1 cellular context compared by ENCODE assay signal in the genomic region with DNA sequence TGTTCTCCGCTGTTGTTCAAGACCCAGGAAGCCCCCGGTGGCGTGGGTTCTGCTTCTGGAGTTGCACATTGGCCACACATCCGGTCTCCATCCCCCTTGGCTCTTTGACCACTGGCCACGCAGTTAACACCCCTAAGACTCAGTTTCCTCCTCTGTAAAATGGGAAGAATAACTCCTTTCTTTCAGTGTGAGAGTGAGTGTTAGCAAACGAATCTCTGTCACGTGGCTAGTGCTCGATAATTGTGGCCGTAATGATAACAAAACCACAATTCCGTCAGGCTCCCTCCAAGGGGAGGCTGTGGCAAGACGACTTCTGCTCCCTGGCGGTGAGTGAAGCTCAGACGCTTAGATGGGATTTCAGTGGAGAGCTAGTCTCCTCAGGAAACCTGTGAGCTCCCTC.
TF ChIP-seq lines count a peak whose summit lies in the region.

No MANE protein-coding gene starts in this region.

TF ChIP-seq in GM12878, 131 proteins besides CTCF, POLR2A, EP300 and RAD21 (continued from another document):
- TF ChIP-seq EZH2 (IDR thresholded peaks at IDR 0.05; ENCODE audit: borderline replicate concordance, control insufficient read depth, low read depth, low read length) (no peak), KLF5 (IDR thresholded peaks at IDR 0.05; ENCODE audit: partially characterized antibody) (no peak), TCF7 (IDR thresholded peaks at IDR 0.05; ENCODE audit: borderline replicate concordance) (no peak), TAF1 (IDR thresholded peaks at IDR 0.05; ENCODE audit: borderline replicate concordance, low read depth, low read length) (no peak), HCFC1 (IDR thresholded peaks at IDR 0.05; ENCODE audit: low read length) (no peak), RUNX3 (IDR thresholded peaks at IDR 0.05; ENCODE audit: low read length) (no peak), CREB1 (IDR thresholded peaks at IDR 0.05; ENCODE audit: low read depth) (no peak), BMI1 (IDR thresholded peaks at IDR 0.05; ENCODE audit: borderline replicate concordance) (no peak), ZZZ3 (IDR thresholded peaks at IDR 0.05; ENCODE audit: control insufficient read depth, insufficient read length, low read depth) (no peak), ZBED1 (IDR thresholded peaks at IDR 0.05; ENCODE audit: borderline replicate concordance) (no peak), ASH2L (IDR thresholded peaks at IDR 0.05; ENCODE audit: borderline replicate concordance, low read depth) (no peak), SREBF1 (IDR thresholded peaks at IDR 0.05; ENCODE audit: low read length) (no peak)
- TF ChIP-seq, protein P1, sequence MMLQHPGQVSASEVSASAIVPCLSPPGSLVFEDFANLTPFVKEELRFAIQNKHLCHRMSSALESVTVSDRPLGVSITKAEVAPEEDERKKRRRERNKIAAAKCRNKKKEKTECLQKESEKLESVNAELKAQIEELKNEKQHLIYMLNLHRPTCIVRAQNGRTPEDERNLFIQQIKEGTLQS (IDR thresholded peaks at IDR 0.05; ENCODE audit: borderline replicate concordance, extremely low read depth, low read depth, low read length): no peak
- TF ChIP-seq, protein P2, sequence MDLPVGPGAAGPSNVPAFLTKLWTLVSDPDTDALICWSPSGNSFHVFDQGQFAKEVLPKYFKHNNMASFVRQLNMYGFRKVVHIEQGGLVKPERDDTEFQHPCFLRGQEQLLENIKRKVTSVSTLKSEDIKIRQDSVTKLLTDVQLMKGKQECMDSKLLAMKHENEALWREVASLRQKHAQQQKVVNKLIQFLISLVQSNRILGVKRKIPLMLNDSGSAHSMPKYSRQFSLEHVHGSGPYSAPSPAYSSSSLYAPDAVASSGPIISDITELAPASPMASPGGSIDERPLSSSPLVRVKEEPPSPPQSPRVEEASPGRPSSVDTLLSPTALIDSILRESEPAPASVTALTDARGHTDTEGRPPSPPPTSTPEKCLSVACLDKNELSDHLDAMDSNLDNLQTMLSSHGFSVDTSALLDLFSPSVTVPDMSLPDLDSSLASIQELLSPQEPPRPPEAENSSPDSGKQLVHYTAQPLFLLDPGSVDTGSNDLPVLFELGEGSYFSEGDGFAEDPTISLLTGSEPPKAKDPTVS (IDR thresholded peaks at IDR 0.05; ENCODE audit: low read depth, low read length): no peak
- TF ChIP-seq, protein P3, sequence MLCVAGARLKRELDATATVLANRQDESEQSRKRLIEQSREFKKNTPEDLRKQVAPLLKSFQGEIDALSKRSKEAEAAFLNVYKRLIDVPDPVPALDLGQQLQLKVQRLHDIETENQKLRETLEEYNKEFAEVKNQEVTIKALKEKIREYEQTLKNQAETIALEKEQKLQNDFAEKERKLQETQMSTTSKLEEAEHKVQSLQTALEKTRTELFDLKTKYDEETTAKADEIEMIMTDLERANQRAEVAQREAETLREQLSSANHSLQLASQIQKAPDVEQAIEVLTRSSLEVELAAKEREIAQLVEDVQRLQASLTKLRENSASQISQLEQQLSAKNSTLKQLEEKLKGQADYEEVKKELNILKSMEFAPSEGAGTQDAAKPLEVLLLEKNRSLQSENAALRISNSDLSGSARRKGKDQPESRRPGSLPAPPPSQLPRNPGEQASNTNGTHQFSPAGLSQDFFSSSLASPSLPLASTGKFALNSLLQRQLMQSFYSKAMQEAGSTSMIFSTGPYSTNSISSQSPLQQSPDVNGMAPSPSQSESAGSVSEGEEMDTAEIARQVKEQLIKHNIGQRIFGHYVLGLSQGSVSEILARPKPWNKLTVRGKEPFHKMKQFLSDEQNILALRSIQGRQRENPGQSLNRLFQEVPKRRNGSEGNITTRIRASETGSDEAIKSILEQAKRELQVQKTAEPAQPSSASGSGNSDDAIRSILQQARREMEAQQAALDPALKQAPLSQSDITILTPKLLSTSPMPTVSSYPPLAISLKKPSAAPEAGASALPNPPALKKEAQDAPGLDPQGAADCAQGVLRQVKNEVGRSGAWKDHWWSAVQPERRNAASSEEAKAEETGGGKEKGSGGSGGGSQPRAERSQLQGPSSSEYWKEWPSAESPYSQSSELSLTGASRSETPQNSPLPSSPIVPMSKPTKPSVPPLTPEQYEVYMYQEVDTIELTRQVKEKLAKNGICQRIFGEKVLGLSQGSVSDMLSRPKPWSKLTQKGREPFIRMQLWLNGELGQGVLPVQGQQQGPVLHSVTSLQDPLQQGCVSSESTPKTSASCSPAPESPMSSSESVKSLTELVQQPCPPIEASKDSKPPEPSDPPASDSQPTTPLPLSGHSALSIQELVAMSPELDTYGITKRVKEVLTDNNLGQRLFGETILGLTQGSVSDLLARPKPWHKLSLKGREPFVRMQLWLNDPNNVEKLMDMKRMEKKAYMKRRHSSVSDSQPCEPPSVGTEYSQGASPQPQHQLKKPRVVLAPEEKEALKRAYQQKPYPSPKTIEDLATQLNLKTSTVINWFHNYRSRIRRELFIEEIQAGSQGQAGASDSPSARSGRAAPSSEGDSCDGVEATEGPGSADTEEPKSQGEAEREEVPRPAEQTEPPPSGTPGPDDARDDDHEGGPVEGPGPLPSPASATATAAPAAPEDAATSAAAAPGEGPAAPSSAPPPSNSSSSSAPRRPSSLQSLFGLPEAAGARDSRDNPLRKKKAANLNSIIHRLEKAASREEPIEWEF (IDR thresholded peaks at IDR 0.05; ENCODE audit: insufficient replicate concordance, low read depth, low read length): no peak
- TF ChIP-seq, protein P4, sequence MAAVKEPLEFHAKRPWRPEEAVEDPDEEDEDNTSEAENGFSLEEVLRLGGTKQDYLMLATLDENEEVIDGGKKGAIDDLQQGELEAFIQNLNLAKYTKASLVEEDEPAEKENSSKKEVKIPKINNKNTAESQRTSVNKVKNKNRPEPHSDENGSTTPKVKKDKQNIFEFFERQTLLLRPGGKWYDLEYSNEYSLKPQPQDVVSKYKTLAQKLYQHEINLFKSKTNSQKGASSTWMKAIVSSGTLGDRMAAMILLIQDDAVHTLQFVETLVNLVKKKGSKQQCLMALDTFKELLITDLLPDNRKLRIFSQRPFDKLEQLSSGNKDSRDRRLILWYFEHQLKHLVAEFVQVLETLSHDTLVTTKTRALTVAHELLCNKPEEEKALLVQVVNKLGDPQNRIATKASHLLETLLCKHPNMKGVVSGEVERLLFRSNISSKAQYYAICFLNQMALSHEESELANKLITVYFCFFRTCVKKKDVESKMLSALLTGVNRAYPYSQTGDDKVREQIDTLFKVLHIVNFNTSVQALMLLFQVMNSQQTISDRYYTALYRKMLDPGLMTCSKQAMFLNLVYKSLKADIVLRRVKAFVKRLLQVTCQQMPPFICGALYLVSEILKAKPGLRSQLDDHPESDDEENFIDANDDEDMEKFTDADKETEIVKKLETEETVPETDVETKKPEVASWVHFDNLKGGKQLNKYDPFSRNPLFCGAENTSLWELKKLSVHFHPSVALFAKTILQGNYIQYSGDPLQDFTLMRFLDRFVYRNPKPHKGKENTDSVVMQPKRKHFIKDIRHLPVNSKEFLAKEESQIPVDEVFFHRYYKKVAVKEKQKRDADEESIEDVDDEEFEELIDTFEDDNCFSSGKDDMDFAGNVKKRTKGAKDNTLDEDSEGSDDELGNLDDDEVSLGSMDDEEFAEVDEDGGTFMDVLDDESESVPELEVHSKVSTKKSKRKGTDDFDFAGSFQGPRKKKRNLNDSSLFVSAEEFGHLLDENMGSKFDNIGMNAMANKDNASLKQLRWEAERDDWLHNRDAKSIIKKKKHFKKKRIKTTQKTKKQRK (IDR thresholded peaks at IDR 0.05; ENCODE audit: low read depth, low read length): no peak
